ENCODE assay signal across 8 cellular contexts in genomic region chr4:109730294-109731051, GRCh38. TPM values are rescaled to one million over a fixed set of nuclear protein-coding genes. Genes with fewer than 3 reads are reported as not detected.
DNase-seq lines count a peak whose midpoint lies in the region; ATAC-seq and TF ChIP-seq lines count a peak whose summit lies in the region.

No MANE protein-coding gene starts in this region.

- CTCF ChIA-PET in Caco-2 (lab: Charles Lee) = interaction anchor here (0.6 to 1.4 kb wide), 3 partner anchors 27 to 40 kb away, joined by 3 to 6 read pairs (median 3); partner anchors contain the start of gene CASP6

- H3K27me3 ChIP-seq in Caco-2 (replicated peaks; ENCODE audit: control insufficient read depth, insufficient read depth, low read length) (no peaks in the 10 kb centered on the region), smooth muscle cell (ENCODE audit: low read depth) (no peaks in the 10 kb centered on the region)

- H3K79me2 ChIP-seq in smooth muscle cell (ENCODE audit: low read depth) = peaks cover 37% of the 10 kb centered on the region

- peaks cover 9% of the 10 kb centered on the region for H3K4me1 Mint-ChIP-seq in Caco-2 (ENCODE audit: low read depth, unreplicated experiment)

- H3K4me3 Mint-ChIP-seq in Caco-2 (ENCODE audit: unreplicated experiment) = peak overlapping the region; percentile 86

- WGBS in smooth muscle cell (ENCODE audit: low lambda C conversion rate) = 5% methylated on average over 26 of the region's 26 CpGs

- DNase-seq in Caco-2 (peak in 1 of 2 experiments; percentile 52), cerebellar cortex (ENCODE audit: low spot score) (peak; percentile 65), kidney glomerular epithelial cell (lab: John Stamatoyannopoulos, UW) (peak; percentile 36), smooth muscle cell (lab: John Stamatoyannopoulos, UW; ENCODE audit: unreplicated experiment) (peak; percentile 74), UCSD-AML1 (lab: John Stamatoyannopoulos, UW; ENCODE audit: unreplicated experiment) (no peak)

- peak overlapping the region; percentile 100 for H2AFZ ChIP-seq in smooth muscle cell (ENCODE audit: low read depth)

- H3K36me3 Mint-ChIP-seq in Caco-2 (ENCODE audit: insufficient read depth, unreplicated experiment) = no peaks in the 10 kb centered on the region

- H3K27me3 Mint-ChIP-seq in Caco-2 (ENCODE audit: insufficient read depth, unreplicated experiment) = peaks cover 3% of the 10 kb centered on the region

- H3K9me3 Mint-ChIP-seq in Caco-2 (ENCODE audit: unreplicated experiment) = no peaks in the 10 kb centered on the region

- peak overlapping the region; percentile 67 for H3K27ac ChIP-seq in smooth muscle cell (ENCODE audit: low read depth)

- ATAC-seq in GM19328 (IDR thresholded peaks at IDR 0.05; ENCODE audit: unreplicated experiment) = peak; percentile 37
- ATAC-seq in HG03342 (IDR thresholded peaks at IDR 0.05; ENCODE audit: unreplicated experiment) = peak; percentile 46

- TSS peak; percentile 57 for BruUV-seq in Caco-2 (replicated peaks; lab: Mats Ljungman, UMichigan)

- H3K9me3 ChIP-seq in Caco-2 (no peaks in the 10 kb centered on the region), smooth muscle cell (replicated peaks; ENCODE audit: low read depth) (no peaks in the 10 kb centered on the region)

- H3K4me1 ChIP-seq in Caco-2 (0 out of 2 replicates have a peak, but pooled peaks cover 5% of the 10 kb centered on the region), smooth muscle cell (ENCODE audit: low read depth) (peaks cover 7% of the 10 kb centered on the region)

- H3K27ac Mint-ChIP-seq in Caco-2 (ENCODE audit: unreplicated experiment) = no peak overlapping the region

- H3K4me3 ChIP-seq in Caco-2 (ENCODE audit: low read depth, low read length) = peak overlapping the region; percentile 65
- peak overlapping the region; percentile 92 for H3K4me3 ChIP-seq in smooth muscle cell

- TF ChIP-seq CTCF in Caco-2 (IDR thresholded peaks at IDR 0.05; ENCODE audit: insufficient read depth in 1 of 2, low read depth in 1 of 2, low read length in 1 of 2, severe bottlenecking in 1 of 2, unreplicated experiment in 1 of 2) (no peak), smooth muscle cell (IDR thresholded peaks at IDR 0.05; ENCODE audit: borderline replicate concordance, insufficient read depth, poor library complexity, severe bottlenecking) (no peak)

- H4K20me1 ChIP-seq in smooth muscle cell (ENCODE audit: low read depth) = no peaks in the 10 kb centered on the region

- intact Hi-C loops in Caco-2 (cut with micrococcal nuclease; ENCODE audit: unreplicated experiment) = no loop called here

- POLR2A ChIA-PET in Caco-2 (lab: Charles Lee) = interaction anchor here (0.8 to 1.4 kb wide), 3 partner anchors 13 to 89 kb away, joined by 3 to 5 read pairs (median 3); partner anchors contain the start of gene CASP6

- H3K36me3 ChIP-seq in Caco-2 (ENCODE audit: control insufficient read depth, insufficient read depth, low read length) = no peaks in the 10 kb centered on the region
- no peaks in the 10 kb centered on the region for H3K36me3 ChIP-seq in smooth muscle cell (ENCODE audit: low read depth)

- H3F3A ChIP-seq in smooth muscle cell (ENCODE audit: low read depth) = peaks cover 3% of the 10 kb centered on the region

- peak overlapping the region; percentile 75 for H3K9ac ChIP-seq in smooth muscle cell (ENCODE audit: low read depth)

- peak overlapping the region; percentile 99 for H3K4me2 ChIP-seq in smooth muscle cell

TF ChIP-seq in PFSK-1, 5 proteins besides CTCF, POLR2A, EP300 and RAD21:
- TF ChIP-seq POLR2AphosphoS5 (IDR thresholded peaks at IDR 0.05; ENCODE audit: low read depth, low read length) (peak; percentile 48; the same call in 1 of the 2 replicates), REST (IDR thresholded peaks at IDR 0.05; ENCODE audit: insufficient read depth in 1 of 2, low read depth in 2 of 2, low read length in 2 of 2) (no peak)

RNA-seq across cellular contexts. Expression of gene PLA2G12A, which starts 0.6 kb away (rescaled TPM):
- total RNA-seq in Caco-2 (2022) (34.1 and 47.8 TPM in 2 replicates), smooth muscle cell (17.7 and 36.8 TPM in 2 replicates)
- 7.7 TPM for polyA plus RNA-seq in PFSK-1 (2012; ENCODE audit: insufficient read length, low read depth)
- 56.5 and 57.6 TPM in 2 replicates for polyA plus RNA-seq in smooth muscle cell

RNA-seq across cellular contexts. Expression of gene CASP6, which starts 27.2 kb away (rescaled TPM):
- 35.9 and 36.7 TPM in 2 replicates for total RNA-seq in Caco-2 (2022)
- 9.1 TPM for polyA plus RNA-seq in PFSK-1 (2012; ENCODE audit: insufficient read length, low read depth)
- total RNA-seq in smooth muscle cell = 31.2 and 42.7 TPM in 2 replicates
- polyA plus RNA-seq in smooth muscle cell = 34.8 and 39.5 TPM in 2 replicates
